In genomic region chr9:129282308-129283211, GRCh38 we compare ENCODE assay signal across 10 cellular contexts.
DNase-seq lines count a peak whose midpoint lies in the region; ATAC-seq, FAIRE-seq and TF ChIP-seq lines count a peak whose summit lies in the region.
"Had no signal": no experiment of that assay in that cellular context is flagged by ENCODE, and none has a peak within 500 bp of the region (broad histone marks: within the 10 kb centered on the region; RNA-seq: fewer than 3 reads in every experiment).

No MANE protein-coding gene starts in this region.

- ATAC-seq in activated B cell treated with CpG ODN at 0.5 μM for 24 hours (ENCODE audit: low read depth) (no peak), GM18868 (IDR thresholded peaks at IDR 0.05; ENCODE audit: unreplicated experiment) (no peak)

- no peak for FAIRE-seq in HTR-8/SVneo (lab: Jason Lieb, UNC)

- H3K36me3 Mint-ChIP-seq in activated B cell treated with CpG ODN at 0.5 μM for 24 hours (ENCODE audit: low read depth) = no peaks in the 10 kb centered on the region
- H3K36me3 Mint-ChIP-seq: immature natural killer cell had no signal

- H3K27ac Mint-ChIP-seq in activated B cell treated with CpG ODN at 0.5 μM for 24 hours = no peak overlapping the region
- H3K27ac Mint-ChIP-seq: immature natural killer cell had no signal

- no peaks in the 10 kb centered on the region for H3K79me2 ChIP-seq in MM.1S (ENCODE audit: low read length)

- no peaks in the 10 kb centered on the region for H3K9me3 ChIP-seq in iPS-18a (ENCODE audit: control insufficient read depth, low read depth, low read length)
- no peaks in the 10 kb centered on the region for H3K9me3 ChIP-seq in MM.1S (replicated peaks; ENCODE audit: insufficient read depth, low read length)

- no peak overlapping the region for H3K4me2 ChIP-seq in MM.1S (ENCODE audit: low read depth, low read length)

- H3K36me3 ChIP-seq in iPS-18a (ENCODE audit: control insufficient read depth, low read depth, low read length) (no peaks in the 10 kb centered on the region), MM.1S (replicated peaks; ENCODE audit: insufficient read depth, low read length) (no peaks in the 10 kb centered on the region)

- H3K4me1 ChIP-seq in iPS-18a (ENCODE audit: control insufficient read depth, low read depth, low read length) (peaks cover 8% of the 10 kb centered on the region), MM.1S (ENCODE audit: low read length) (peaks cover 10% of the 10 kb centered on the region)

- no peaks in the 10 kb centered on the region for H4K20me1 ChIP-seq in MM.1S (ENCODE audit: insufficient read depth, low read length)

- H3K9ac ChIP-seq in iPS-18a (ENCODE audit: low read length) = no peak overlapping the region
- H3K9ac ChIP-seq in MM.1S (ENCODE audit: low read length) = no peak overlapping the region

- intact Hi-C loops in activated B cell treated with CpG ODN at 0.5 μM for 24 hours (cut with micrococcal nuclease) = loop anchor here (1.0 kb wide), 1 partner anchor 49 kb away; no protein-coding TSS in a partner anchor

- H3K4me1 Mint-ChIP-seq in activated B cell treated with CpG ODN at 0.5 μM for 24 hours = no peaks in the 10 kb centered on the region
- H3K4me1 Mint-ChIP-seq: immature natural killer cell had no signal

- no peaks in the 10 kb centered on the region for H3F3A ChIP-seq in MM.1S (ENCODE audit: insufficient read depth, low read length)

- no peak for TF ChIP-seq CTCF in HL-60 (IDR thresholded peaks at IDR 0.05; ENCODE audit: insufficient read depth, low read length)
- no peak for TF ChIP-seq CTCF in activated B cell treated with CpG ODN at 0.5 μM for 24 hours (IDR thresholded peaks at IDR 0.05)
- TF ChIP-seq CTCF in MM.1S (IDR thresholded peaks at IDR 0.05; ENCODE audit: low read length) = no peak

- DNase-seq in HL-60 (ENCODE audit: low read depth in 1 of 2, low spot score in 1 of 2) = peak; percentile 47 to 52
- DNase-seq in activated B cell treated with CpG ODN at 0.5 μM for 24 hours = peak; percentile 12
- DNase-seq in renal cortical epithelial cell (ENCODE audit: low read depth) = peak; percentile 36
- DNase-seq in MM.1S = no peak
- no peak for DNase-seq in NCI-H446 (lab: John Stamatoyannopoulos, UW)
- no peak for DNase-seq in HTR-8/SVneo (ENCODE audit: insufficient read length, low spot score)
- DNase-seq: central memory CD4-positive, alpha-beta T cell; immature natural killer cell had no signal

- no peaks in the 10 kb centered on the region for H3K27me3 ChIP-seq in HL-60 (ENCODE audit: insufficient read depth, poor library complexity, severe bottlenecking)
- H3K27me3 ChIP-seq in iPS-18a (ENCODE audit: control insufficient read depth, insufficient read depth, low read length) = no peaks in the 10 kb centered on the region
- H3K27me3 ChIP-seq in MM.1S (replicated peaks; ENCODE audit: insufficient read depth, low read length) = no peaks in the 10 kb centered on the region

- no peak overlapping the region for H2AFZ ChIP-seq in MM.1S (ENCODE audit: low read length)

- POLR2A ChIA-PET in activated B cell treated with CpG ODN at 0.5 μM for 24 hours (lab: Charles Lee) = no interaction called here

- no peaks in the 10 kb centered on the region for H3K9me3 Mint-ChIP-seq in activated B cell treated with CpG ODN at 0.5 μM for 24 hours
- H3K9me3 Mint-ChIP-seq: immature natural killer cell had no signal

- no peak overlapping the region for H3K4me3 Mint-ChIP-seq in activated B cell treated with CpG ODN at 0.5 μM for 24 hours
- H3K4me3 Mint-ChIP-seq: immature natural killer cell had no signal

- CTCF ChIA-PET in activated B cell treated with CpG ODN at 0.5 μM for 24 hours (lab: Charles Lee) = no interaction called here

- peaks cover 8% of the 10 kb centered on the region for H3K27me3 Mint-ChIP-seq in activated B cell treated with CpG ODN at 0.5 μM for 24 hours

- no peaks in the 10 kb centered on the region for H3K9me2 ChIP-seq in MM.1S (replicated peaks; ENCODE audit: insufficient read depth, low read length)

- no peak overlapping the region for H3K4me3 ChIP-seq in HL-60 (replicated peaks; ENCODE audit: insufficient read depth, low read length)
- peak overlapping the region; percentile 8 for H3K4me3 ChIP-seq in iPS-18a (ENCODE audit: low read length)
- no peak overlapping the region for H3K4me3 ChIP-seq in MM.1S (ENCODE audit: low read length)

- H3K27ac ChIP-seq in HL-60 (replicated peaks) = no peak overlapping the region
- no peak overlapping the region for H3K27ac ChIP-seq in iPS-18a (ENCODE audit: low read length)
- H3K27ac ChIP-seq in MM.1S (ENCODE audit: low read length) = no peak overlapping the region

Comparison
In these comparisons a context has a peak if more than half of its experiments do, and no peak if none do; other contexts are left out.
1. DNase-seq: peak in HL-60 (2 of 2), activated B cell treated with CpG ODN at 0.5 μM for 24 hours (single experiment) and renal cortical epithelial cell (single experiment); none in MM.1S (single experiment), NCI-H446 (0 of 2) and HTR-8/SVneo (single experiment).